ENCODE assay signal across 13 cellular contexts in the genomic region with DNA sequence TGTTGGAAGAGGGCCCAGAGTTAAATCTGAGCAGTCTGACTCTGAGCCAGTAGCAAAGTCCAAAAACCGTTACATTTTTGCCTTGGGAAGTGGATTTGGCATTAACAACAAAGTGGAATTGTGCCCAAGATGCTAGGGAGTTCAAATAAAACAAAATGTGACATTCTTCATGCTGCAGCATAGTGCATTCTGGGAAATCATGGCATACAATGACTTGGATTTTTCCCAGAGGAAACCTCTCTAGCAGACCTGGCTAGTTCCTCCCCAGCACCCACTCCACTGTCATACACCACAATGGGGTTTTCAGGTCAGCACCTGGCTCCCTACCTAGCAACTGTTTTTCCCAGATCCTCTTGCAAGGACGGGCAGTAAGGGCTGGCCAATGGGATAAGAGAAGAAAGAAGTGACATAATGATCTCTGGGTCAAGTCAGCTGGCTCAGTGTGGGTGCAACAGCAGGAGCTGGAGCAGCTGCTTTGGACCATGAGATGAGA. TPM values are rescaled to one million over a fixed set of nuclear protein-coding genes. Genes with fewer than 3 reads are reported as not detected.
DNase-seq lines count a peak whose midpoint lies in the region; ATAC-seq, FAIRE-seq and TF ChIP-seq lines count a peak whose summit lies in the region.
"Had no signal": no experiment of that assay in that cellular context is flagged by ENCODE, and none has a peak within 500 bp of the region (broad histone marks: within the 10 kb centered on the region; RNA-seq: fewer than 3 reads in every experiment).

No MANE protein-coding gene starts in this region.

- no peak for FAIRE-seq in D721Med (lab: Jason Lieb, UNC)

- H3K9me3 ChIP-seq in body of pancreas (no peaks in the 10 kb centered on the region), right cardiac atrium (ENCODE audit: control insufficient read depth, low read length) (no peaks in the 10 kb centered on the region), thoracic aorta (no peaks in the 10 kb centered on the region)

- H3K27me3 ChIP-seq in body of pancreas (no peaks in the 10 kb centered on the region), right cardiac atrium (ENCODE audit: control insufficient read depth, insufficient read depth) (no peaks in the 10 kb centered on the region), thoracic aorta (replicated peaks; ENCODE audit: insufficient read depth) (no peaks in the 10 kb centered on the region)

- TF ChIP-seq CTCF in body of pancreas (IDR thresholded peaks at IDR 0.05): no peak
- no peak for TF ChIP-seq CTCF in thoracic aorta (IDR thresholded peaks at IDR 0.05)
- no peak for TF ChIP-seq CTCF in D721Med (IDR thresholded peaks at IDR 0.05; ENCODE audit: insufficient read depth, missing control alignments)

- peak; percentile 64 for ATAC-seq in body of pancreas
- peak; percentile 31 to 72 for ATAC-seq in right cardiac atrium
- ATAC-seq in thoracic aorta (ENCODE audit: insufficient number of reproducible peaks, low FRiP score, low read depth): peak; percentile 52
- ATAC-seq in HG02981 (IDR thresholded peaks at IDR 0.05; ENCODE audit: unreplicated experiment): no peak

- H3K36me3 ChIP-seq in body of pancreas (replicated peaks in 1 of 2; ENCODE audit: insufficient read depth in 1 of 2, low read depth in 2 of 2) (no peaks in the 10 kb centered on the region), thoracic aorta (no peaks in the 10 kb centered on the region)

- H3K4me3 ChIP-seq in body of pancreas (no peak overlapping the region), right cardiac atrium (ENCODE audit: low read length) (no peak overlapping the region), thoracic aorta (no peak overlapping the region)

- no peak for TF ChIP-seq POLR2A in body of pancreas (IDR thresholded peaks at IDR 0.05)

- peak overlapping the region in 3 of 4 donors; percentile 10 to 59 (median 55) for H3K27ac ChIP-seq in body of pancreas
- H3K27ac ChIP-seq in right cardiac atrium (ENCODE audit: low read length): peak overlapping the region; percentile 73
- peak overlapping the region; percentile 31 to 53 for H3K27ac ChIP-seq in thoracic aorta

- H3K4me1 ChIP-seq in body of pancreas (peaks cover 23% of the 10 kb centered on the region), right cardiac atrium (ENCODE audit: control insufficient read depth, insufficient read depth, low read length) (peaks cover 24% of the 10 kb centered on the region), thoracic aorta (ENCODE audit: control insufficient read depth in 1 of 2, low read depth in 2 of 2) (peaks cover 29 to 62% of the 10 kb centered on the region in 2 donors)

- WGBS in body of pancreas, 2 donors: 0 to 8% methylated on average over 2 of the region's 2 CpGs
- 27% methylated on average over 2 of the region's 2 CpGs for WGBS in right cardiac atrium

- intact Hi-C loops in body of pancreas (cut with DNase I): no loop called here
- intact Hi-C loops in right cardiac atrium (cut with DNase I): no loop called here

- peak; percentile 14 for DNase-seq in NCI-H146 (lab: John Stamatoyannopoulos, UW)
- DNase-seq in NCI-H146 treated with DMSO at 0.1 percent for 48 hours (lab: John Stamatoyannopoulos, UW; ENCODE audit: unreplicated experiment): no peak
- DNase-seq in body of pancreas: peak in 1 of 4 donors; percentile 39
- DNase-seq in right cardiac atrium: peak in 2 of 3 donors; percentile 22 to 56
- DNase-seq in thoracic aorta (ENCODE audit: low spot score): no peak
- no peak for DNase-seq in NCI-H2171 treated with DMSO at 0.1 percent for 48 hours (lab: John Stamatoyannopoulos, UW)
- DNase-seq in D721Med (ENCODE audit: insufficient read length, low spot score): no peak
- DNase-seq: 8988T; activated CD8-positive, alpha-beta memory T cell treated with anti-CD3 and anti-CD28 coated beads, Interleukin-2, amount 50 U/mL, for 48 hours; anterior cingulate cortex had no signal

RNA-seq across cellular contexts. Expression of a gene that starts 24.8 kb away (rescaled TPM):
- total RNA-seq in body of pancreas (10 to 100 TPM; 41.8 to 50.8 TPM), right cardiac atrium (100 to 1,000 TPM; 343 to 487 (median 377) TPM), thoracic aorta (100 to 1,000 TPM; 209 to 606 TPM)
- polyA plus RNA-seq in right cardiac atrium: 322 TPM

RNA-seq across cellular contexts. Expression of a gene that starts 33.5 kb away (rescaled TPM):
- total RNA-seq in body of pancreas: not detected
- 1 to 10 TPM in 1 of 4 donors, under 1 TPM in 2, not detected in 1; 0.40 to 1.1 (median 0.47) TPM for total RNA-seq in right cardiac atrium
- 0.16 TPM for polyA plus RNA-seq in right cardiac atrium
- total RNA-seq in thoracic aorta: not detected
- polyA plus RNA-seq: urinary bladder had no signal

RNA-seq across cellular contexts. Expression of a gene that starts 46.7 kb away (rescaled TPM):
- 1 to 10 TPM; 3.1 to 6.9 TPM for total RNA-seq in body of pancreas
- 100 to 1,000 TPM in 1 of 4 donors, 10 to 100 TPM in 3; 74.3 to 103 (median 86.8) TPM for total RNA-seq in right cardiac atrium
- 66.3 TPM for polyA plus RNA-seq in right cardiac atrium
- total RNA-seq in thoracic aorta: 10 to 100 TPM; 68.4 to 77.3 TPM
- total RNA-seq: T-helper 2 cell treated with Interferon-gamma antibody and Interleukin-4, amounts not matched to agents 100 ng/mL and 5 ng/mL, for 36 hours had no signal

RNA-seq across cellular contexts. Expression of a gene that starts 59.3 kb away (rescaled TPM):
- total RNA-seq in body of pancreas (10 to 100 TPM; 23.1 to 30.6 TPM), right cardiac atrium (10 to 100 TPM; 33.2 to 44.7 (median 38.7) TPM), thoracic aorta (10 to 100 TPM; 38.2 to 38.7 TPM)
- polyA plus RNA-seq in right cardiac atrium: 20.8 TPM

Comparison
In these comparisons a context has a peak if more than half of its experiments do, and no peak if none do; other contexts are left out.
1. DNase-seq: peak in NCI-H146 (single experiment) and right cardiac atrium (2 of 3); none in NCI-H146 treated with DMSO at 0.1 percent for 48 hours (single experiment), thoracic aorta (single experiment), NCI-H2171 treated with DMSO at 0.1 percent for 48 hours (single experiment) and D721Med (single experiment).
2. RNA of a gene that starts 24.8 kb away (total RNA-seq): 209 to 606 TPM in thoracic aorta and 343 to 487 TPM in right cardiac atrium; 41.8 to 50.8 TPM in body of pancreas; every median in the first group is over 4 times any median in the second.
3. RNA of a gene that starts 46.7 kb away (total RNA-seq): 74.3 to 103 TPM in right cardiac atrium and 68.4 to 77.3 TPM in thoracic aorta; 3.1 to 6.9 TPM in body of pancreas; every median in the first group is over 4 times any median in the second.
4. Peak in every context shown above with its lines, with median percentiles within 50 percentile points of each other: H3K27ac ChIP-seq.